ENCODE assay signal across 1 cellular context in the genomic region with DNA sequence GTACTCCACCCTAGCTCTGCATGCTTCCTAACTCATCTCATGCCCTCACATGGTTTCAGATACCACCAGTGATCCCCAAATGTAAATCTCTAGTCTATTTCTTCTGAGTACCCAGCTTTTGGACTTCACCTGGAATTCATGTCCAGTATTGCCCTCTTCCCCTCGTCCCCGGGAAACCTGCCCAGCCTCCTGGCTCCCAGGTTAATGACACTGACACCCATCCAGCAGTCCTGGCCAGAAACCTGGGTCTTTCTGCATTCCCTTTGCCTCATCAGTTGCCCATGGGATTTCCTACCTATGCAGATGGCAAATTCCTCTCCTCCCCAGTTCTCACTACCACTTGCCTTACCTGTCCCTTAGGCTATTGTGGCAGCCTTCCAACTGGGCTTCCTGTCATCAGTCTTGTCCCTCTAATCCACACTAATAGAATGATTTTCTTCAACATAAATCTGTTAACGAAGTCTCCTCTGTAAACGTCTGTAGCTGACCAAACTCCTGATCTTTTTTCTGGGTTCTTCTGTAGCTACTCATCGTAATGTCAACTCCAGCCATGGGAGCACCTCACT.
TF ChIP-seq lines count a peak whose summit lies in the region.

No MANE protein-coding gene starts in this region.

TF ChIP-seq in GM23338, 12 proteins besides CTCF, POLR2A, EP300 and RAD21 (continued from another document):
- TF ChIP-seq, protein P1, sequence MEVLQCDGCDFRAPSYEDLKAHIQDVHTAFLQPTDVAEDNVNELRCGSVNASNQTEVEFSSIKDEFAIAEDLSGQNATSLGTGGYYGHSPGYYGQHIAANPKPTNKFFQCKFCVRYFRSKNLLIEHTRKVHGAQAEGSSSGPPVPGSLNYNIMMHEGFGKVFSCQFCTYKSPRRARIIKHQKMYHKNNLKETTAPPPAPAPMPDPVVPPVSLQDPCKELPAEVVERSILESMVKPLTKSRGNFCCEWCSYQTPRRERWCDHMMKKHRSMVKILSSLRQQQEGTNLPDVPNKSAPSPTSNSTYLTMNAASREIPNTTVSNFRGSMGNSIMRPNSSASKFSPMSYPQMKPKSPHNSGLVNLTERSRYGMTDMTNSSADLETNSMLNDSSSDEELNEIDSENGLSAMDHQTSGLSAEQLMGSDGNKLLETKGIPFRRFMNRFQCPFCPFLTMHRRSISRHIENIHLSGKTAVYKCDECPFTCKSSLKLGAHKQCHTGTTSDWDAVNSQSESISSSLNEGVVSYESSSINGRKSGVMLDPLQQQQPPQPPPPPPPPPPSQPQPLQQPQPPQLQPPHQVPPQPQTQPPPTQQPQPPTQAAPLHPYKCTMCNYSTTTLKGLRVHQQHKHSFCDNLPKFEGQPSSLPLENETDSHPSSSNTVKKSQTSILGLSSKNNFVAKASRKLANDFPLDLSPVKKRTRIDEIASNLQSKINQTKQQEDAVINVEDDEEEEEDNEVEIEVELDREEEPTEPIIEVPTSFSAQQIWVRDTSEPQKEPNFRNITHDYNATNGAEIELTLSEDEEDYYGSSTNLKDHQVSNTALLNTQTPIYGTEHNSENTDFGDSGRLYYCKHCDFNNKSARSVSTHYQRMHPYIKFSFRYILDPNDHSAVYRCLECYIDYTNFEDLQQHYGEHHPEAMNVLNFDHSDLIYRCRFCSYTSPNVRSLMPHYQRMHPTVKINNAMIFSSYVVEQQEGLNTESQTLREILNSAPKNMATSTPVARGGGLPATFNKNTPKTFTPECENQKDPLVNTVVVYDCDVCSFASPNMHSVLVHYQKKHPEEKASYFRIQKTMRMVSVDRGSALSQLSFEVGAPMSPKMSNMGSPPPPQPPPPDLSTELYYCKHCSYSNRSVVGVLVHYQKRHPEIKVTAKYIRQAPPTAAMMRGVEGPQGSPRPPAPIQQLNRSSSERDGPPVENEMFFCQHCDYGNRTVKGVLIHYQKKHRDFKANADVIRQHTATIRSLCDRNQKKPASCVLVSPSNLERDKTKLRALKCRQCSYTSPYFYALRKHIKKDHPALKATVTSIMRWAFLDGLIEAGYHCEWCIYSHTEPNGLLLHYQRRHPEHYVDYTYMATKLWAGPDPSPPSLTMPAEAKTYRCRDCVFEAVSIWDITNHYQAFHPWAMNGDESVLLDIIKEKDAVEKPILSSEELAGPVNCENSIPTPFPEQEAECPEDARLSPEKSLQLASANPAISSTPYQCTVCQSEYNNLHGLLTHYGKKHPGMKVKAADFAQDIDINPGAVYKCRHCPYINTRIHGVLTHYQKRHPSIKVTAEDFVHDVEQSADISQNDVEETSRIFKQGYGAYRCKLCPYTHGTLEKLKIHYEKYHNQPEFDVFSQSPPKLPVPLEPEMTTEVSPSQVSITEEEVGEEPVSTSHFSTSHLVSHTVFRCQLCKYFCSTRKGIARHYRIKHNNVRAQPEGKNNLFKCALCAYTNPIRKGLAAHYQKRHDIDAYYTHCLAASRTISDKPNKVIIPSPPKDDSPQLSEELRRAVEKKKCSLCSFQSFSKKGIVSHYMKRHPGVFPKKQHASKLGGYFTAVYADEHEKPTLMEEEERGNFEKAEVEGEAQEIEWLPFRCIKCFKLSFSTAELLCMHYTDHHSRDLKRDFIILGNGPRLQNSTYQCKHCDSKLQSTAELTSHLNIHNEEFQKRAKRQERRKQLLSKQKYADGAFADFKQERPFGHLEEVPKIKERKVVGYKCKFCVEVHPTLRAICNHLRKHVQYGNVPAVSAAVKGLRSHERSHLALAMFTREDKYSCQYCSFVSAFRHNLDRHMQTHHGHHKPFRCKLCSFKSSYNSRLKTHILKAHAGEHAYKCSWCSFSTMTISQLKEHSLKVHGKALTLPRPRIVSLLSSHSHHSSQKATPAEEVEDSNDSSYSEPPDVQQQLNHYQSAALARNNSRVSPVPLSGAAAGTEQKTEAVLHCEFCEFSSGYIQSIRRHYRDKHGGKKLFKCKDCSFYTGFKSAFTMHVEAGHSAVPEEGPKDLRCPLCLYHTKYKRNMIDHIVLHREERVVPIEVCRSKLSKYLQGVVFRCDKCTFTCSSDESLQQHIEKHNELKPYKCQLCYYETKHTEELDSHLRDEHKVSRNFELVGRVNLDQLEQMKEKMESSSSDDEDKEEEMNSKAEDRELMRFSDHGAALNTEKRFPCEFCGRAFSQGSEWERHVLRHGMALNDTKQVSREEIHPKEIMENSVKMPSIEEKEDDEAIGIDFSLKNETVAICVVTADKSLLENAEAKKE (CRISPR knock-in tag; IDR thresholded peaks at IDR 0.05), result no peak
- no peak for TF ChIP-seq POLR2AphosphoS5 (IDR thresholded peaks at IDR 0.05; ENCODE audit: low read depth)
- no peak for TF ChIP-seq JUNB (IDR thresholded peaks at IDR 0.05; ENCODE audit: unreplicated experiment)
